1 cellular context compared by ENCODE assay signal in genomic region chr19:14529254-14530004, GRCh38.
TF ChIP-seq lines count a peak whose summit lies in the region.

Gene TECR, plus strand, starts transcription at chr19:14529594. Its CDS starts 103 bp downstream, at chr19:14529697.

TF ChIP-seq in HepG2, 621 proteins besides CTCF, POLR2A, EP300 and RAD21 (continued from another document and continues in another):
- TF ChIP-seq ZXDC (CRISPR knock-in tag; IDR thresholded peaks at IDR 0.05) (no peak), TCF12 (IDR thresholded peaks at IDR 0.05) (no peak), TCF12 (CRISPR knock-in tag; IDR thresholded peaks at IDR 0.05) (no peak), ZNF17 (CRISPR knock-in tag; IDR thresholded peaks at IDR 0.05) (no peak), ZNF460 (CRISPR knock-in tag; IDR thresholded peaks at IDR 0.05; ENCODE audit: borderline replicate concordance) (no peak), FOXO4 (CRISPR knock-in tag; conservative IDR thresholded peaks at IDR 0.05) (no peak), ZNF724P (CRISPR knock-in tag; IDR thresholded peaks at IDR 0.05; ENCODE audit: borderline replicate concordance) (peak; percentile 52; the same call in 1 of the 2 replicates), SNAPC4 (CRISPR knock-in tag; IDR thresholded peaks at IDR 0.05) (no peak; the same call in 1 of the 2 replicates), SNAI1 (CRISPR knock-in tag; IDR thresholded peaks at IDR 0.05; ENCODE audit: borderline replicate concordance) (no peak), THRA (CRISPR knock-in tag; IDR thresholded peaks at IDR 0.05; ENCODE audit: borderline replicate concordance) (0 out of 2 replicates have a peak, but pooled peaks have one; percentile 25), ZNF580 (CRISPR knock-in tag; IDR thresholded peaks at IDR 0.05; ENCODE audit: borderline replicate concordance, low read depth) (peak; percentile 9; the same call in 1 of the 2 replicates), MED13 (CRISPR knock-in tag; IDR thresholded peaks at IDR 0.05) (no peak), TP53 (CRISPR knock-in tag; conservative IDR thresholded peaks at IDR 0.05) (no peak), PAXIP1 (CRISPR knock-in tag; conservative IDR thresholded peaks at IDR 0.05) (peak; percentile 38), KDM6A (CRISPR knock-in tag; IDR thresholded peaks at IDR 0.05; ENCODE audit: low read depth) (no peak), MAF1 (CRISPR knock-in tag; IDR thresholded peaks at IDR 0.05; ENCODE audit: borderline replicate concordance) (no peak), E2F2 (CRISPR knock-in tag; IDR thresholded peaks at IDR 0.05; ENCODE audit: borderline replicate concordance) (no peak), POLR2AphosphoS2 (IDR thresholded peaks at IDR 0.05; ENCODE audit: low read depth, low read length) (no peak), ZFYVE20 (CRISPR knock-in tag; IDR thresholded peaks at IDR 0.05; ENCODE audit: borderline replicate concordance, low read depth) (no peak), ZNF10 (CRISPR knock-in tag; IDR thresholded peaks at IDR 0.05; ENCODE audit: borderline replicate concordance, low read depth) (no peak), FOXA3 (CRISPR knock-in tag; IDR thresholded peaks at IDR 0.05) (0 out of 2 replicates have a peak, but pooled peaks have one; percentile 30), ZNF292 (CRISPR knock-in tag; IDR thresholded peaks at IDR 0.05; ENCODE audit: borderline replicate concordance, low read depth) (no peak), MTA3 (CRISPR knock-in tag; IDR thresholded peaks at IDR 0.05) (no peak), SCMH1 (CRISPR knock-in tag; IDR thresholded peaks at IDR 0.05; ENCODE audit: borderline replicate concordance) (no peak), ZBTB49 (CRISPR knock-in tag; IDR thresholded peaks at IDR 0.05; ENCODE audit: borderline replicate concordance) (no peak), ZNF276 (CRISPR knock-in tag; IDR thresholded peaks at IDR 0.05; ENCODE audit: low read depth) (peak; percentile 75; the same call in 1 of the 2 replicates), KLF12 (CRISPR knock-in tag; IDR thresholded peaks at IDR 0.05; ENCODE audit: borderline replicate concordance) (no peak; the same call in 1 of the 2 replicates), IKZF4 (CRISPR knock-in tag; IDR thresholded peaks at IDR 0.05; ENCODE audit: borderline replicate concordance, low read depth, not compliant biosample characterization) (peak; percentile 42), ZFP62 (CRISPR knock-in tag; IDR thresholded peaks at IDR 0.05) (no peak), IRF2 (CRISPR knock-in tag; IDR thresholded peaks at IDR 0.05) (no peak), ZNF710 (CRISPR knock-in tag; IDR thresholded peaks at IDR 0.05; ENCODE audit: borderline replicate concordance) (0 out of 2 replicates have a peak, but pooled peaks have one; percentile 59), ZNF605 (CRISPR knock-in tag; IDR thresholded peaks at IDR 0.05) (peak; percentile 95), POLR2AphosphoS5 (IDR thresholded peaks at IDR 0.05; ENCODE audit: low read depth, low read length) (peak; percentile 97)
